Comparison of ENCODE assay signal across 8 cellular contexts in genomic region chr1:83856381-83856780, GRCh38.
"Had no signal": no experiment of that assay in that cellular context is flagged by ENCODE, and none has a peak within 500 bp of the region (broad histone marks: within the 10 kb centered on the region; RNA-seq: fewer than 3 reads in every experiment).

No MANE protein-coding gene starts in this region.

- H3K27ac ChIP-seq: GM23248, HL-60 had no signal

- H3K36me3 ChIP-seq: HAP-1 had no signal

- H3K9me3 ChIP-seq: HAP-1 had no signal

- H2AFZ ChIP-seq: GM23248 had no signal

- H3K4me3 ChIP-seq: GM23248, HAP-1 had no signal

- DNase-seq: GOT3, H7, KBM-7 had no signal

- ATAC-seq: HCT116, HepG2 had no signal

- FAIRE-seq: HepG2 had no signal

- H3K4me1 ChIP-seq: HAP-1 had no signal
